27 cellular contexts compared by ENCODE assay signal in genomic region chr7:54076619-54077018, GRCh38.
"Had no signal": no experiment of that assay in that cellular context is flagged by ENCODE, and none has a peak within 500 bp of the region (broad histone marks: within the 10 kb centered on the region; RNA-seq: fewer than 3 reads in every experiment).

No MANE protein-coding gene starts in this region.

- H3K27ac Mint-ChIP-seq: activated CD8-positive, alpha-beta T cell treated with anti-CD3 and anti-CD28 coated beads, Interleukin-2, amount 10 ng/mL, durations not matched to agents 7 days and 5 days; activated naive CD4-positive, alpha-beta T cell treated with anti-CD3 and anti-CD28 coated beads for 36 hours; activated naive CD8-positive, alpha-beta T cell; activated T-cell treated with anti-CD3 and anti-CD28 coated beads, Interleukin-2, amount 50 U/mL, for 24 hours; activated T-helper 1 cell treated with anti-CD3 and anti-CD28 coated beads, Interleukin-12 subunit alpha, Interleukin-12 subunit beta, Interleukin-2, Interleukin-4 antibody, amounts not matched to agents 30 ng/mL and 10 ng/mL and 1 ng/mL, durations not matched to agents 14 hours and 24 hours and 36 hours; T-helper 2 cell treated with Interferon-gamma antibody and Interleukin-4, amounts not matched to agents 5 μg/mL and 100 μg/mL, for 36 hours had no signal

- H3K4me3 ChIP-seq: K562, PC-9, SJSA1 had no signal

- H2AFZ ChIP-seq: PC-9 had no signal

- H3K36me3 ChIP-seq: brain microvascular endothelial cell, SJSA1 had no signal

- H3K27me3 ChIP-seq: brain microvascular endothelial cell, SJSA1 had no signal

- H3K36me3 Mint-ChIP-seq: activated naive CD8-positive, alpha-beta T cell had no signal

- H3K4me3 Mint-ChIP-seq: activated CD8-positive, alpha-beta T cell treated with anti-CD3 and anti-CD28 coated beads, Interleukin-2, amount 10 ng/mL, durations not matched to agents 7 days and 5 days; activated naive CD4-positive, alpha-beta T cell treated with anti-CD3 and anti-CD28 coated beads for 36 hours; activated naive CD8-positive, alpha-beta T cell; activated T-cell treated with anti-CD3 and anti-CD28 coated beads, Interleukin-2, amount 50 U/mL, for 24 hours; activated T-helper 1 cell treated with anti-CD3 and anti-CD28 coated beads, Interleukin-12 subunit alpha, Interleukin-12 subunit beta, Interleukin-2, Interleukin-4 antibody, amounts not matched to agents 30 ng/mL and 10 ng/mL and 1 ng/mL, durations not matched to agents 14 hours and 24 hours and 36 hours; T-helper 2 cell treated with Interferon-gamma antibody and Interleukin-4, amounts not matched to agents 5 μg/mL and 100 μg/mL, for 36 hours had no signal

- H3K9me3 ChIP-seq: SJSA1 had no signal

- H3K27ac ChIP-seq: brain microvascular endothelial cell, PC-9, SJSA1 had no signal

- DNase-seq: activated CD4-positive, alpha-beta T cell treated with anti-CD3 and anti-CD28 coated beads for 48 hours; activated CD4-positive, alpha-beta T cell treated with anti-CD3 and anti-CD28 coated beads, Interleukin-2, amount 50 U/mL, for 4 hours; activated CD8-positive, alpha-beta memory T cell treated with anti-CD3 and anti-CD28 coated beads, Interleukin-2, amount 50 U/mL, for 48 hours; activated CD8-positive, alpha-beta T cell treated with anti-CD3 and anti-CD28 coated beads, Interleukin-2, amount 10 ng/mL, durations not matched to agents 7 days and 5 days; activated effector memory CD4-positive, alpha-beta T cell treated with Interleukin-2 at 50 U/mL for 16 hours; activated naive CD4-positive, alpha-beta T cell treated with anti-CD3 and anti-CD28 coated beads for 36 hours; activated T-cell treated with anti-CD3 and anti-CD28 coated beads, Interleukin-2, amount 50 U/mL, for 24 hours; brain microvascular endothelial cell; cerebellar nuclear complex; Karpas-422; NCI-H1048; NCI-H146; NCI-H187 treated with DMSO at 0.1 percent for 48 hours; NCI-H2081 treated with DMSO at 0.1 percent for 48 hours; NCI-H2227 treated with DMSO at 0.1 percent for 48 hours; NCI-H526 treated with DMSO at 0.1 percent for 48 hours; PC-9; RPMI8226; SHP77; SW 1271 had no signal

- ATAC-seq: activated CD4-positive, CD25-positive, alpha-beta regulatory T cell treated with anti-CD3 and anti-CD28 coated beads, Interleukin-2, amount 50 U/mL, for 24 hours; activated CD8-positive, alpha-beta T cell treated with anti-CD3 and anti-CD28 coated beads, Interleukin-2, amount 10 ng/mL, durations not matched to agents 7 days and 5 days; K562; SK-N-SH treated with all-trans-retinoic acid at 6 μM for 48 hours had no signal

- H3K4me1 ChIP-seq: SJSA1 had no signal

- H3K27me3 Mint-ChIP-seq: activated naive CD8-positive, alpha-beta T cell; activated T-cell treated with anti-CD3 and anti-CD28 coated beads, Interleukin-2, amount 50 U/mL, for 24 hours had no signal

- H3K4me2 ChIP-seq: PC-9 had no signal
